Comparison of ENCODE assay signal across 8 cellular contexts in genomic region chr17:15526292-15527218, GRCh38. TPM values are rescaled to one million over a fixed set of nuclear protein-coding genes. Genes with fewer than 3 reads are reported as not detected.
DNase-seq lines count a peak whose midpoint lies in the region; ATAC-seq, FAIRE-seq and TF ChIP-seq lines count a peak whose summit lies in the region.
"Not testable (repeated sequence)": the region's sequence is repeated elsewhere in the genome, so short reads cannot be mapped to it uniquely, and the experiment has no call there.

No MANE protein-coding gene starts in this region.

- peak overlapping the region; percentile 1 to 12 (median 8) for H3K27ac Mint-ChIP-seq in CD4-positive, CD25-positive, alpha-beta regulatory T cell
- peak overlapping the region; percentile 53 for H3K27ac Mint-ChIP-seq in astrocyte (ENCODE audit: unreplicated experiment)
- not testable (repeated sequence) for H3K27ac Mint-ChIP-seq in stimulated activated effector memory CD8-positive, alpha-beta T cell treated with anti-CD3 and anti-CD28 coated beads, Interleukin-12 subunit alpha, Interleukin-12 subunit beta, amount 100 ng/mL, for 72 hours

- not testable (repeated sequence) for H4K20me1 ChIP-seq in astrocyte (ENCODE audit: insufficient read depth, low read length)

- peaks cover 3 to 12% (median 8%) of the 10 kb centered on the region in 4 donors for H3K4me1 Mint-ChIP-seq in CD4-positive, CD25-positive, alpha-beta regulatory T cell
- H3K4me1 Mint-ChIP-seq in astrocyte (ENCODE audit: low read depth, unreplicated experiment); stimulated activated effector memory CD8-positive, alpha-beta T cell treated with anti-CD3 and anti-CD28 coated beads, Interleukin-12 subunit alpha, Interleukin-12 subunit beta, amount 100 ng/mL, for 72 hours: not testable (repeated sequence)

- not testable (repeated sequence) for H3K9ac ChIP-seq in astrocyte (ENCODE audit: low read length)

- not testable (repeated sequence) for H3K27me3 ChIP-seq in CD4-positive, CD25-positive, alpha-beta regulatory T cell (ENCODE audit: control insufficient read depth, insufficient read depth, low read length); astrocyte (ENCODE audit: insufficient read depth, low read length)

- H2AFZ ChIP-seq in astrocyte (ENCODE audit: low read depth, low read length) = not testable (repeated sequence)

- not testable (repeated sequence) for H3K4me3 Mint-ChIP-seq in CD4-positive, CD25-positive, alpha-beta regulatory T cell; astrocyte (ENCODE audit: unreplicated experiment); stimulated activated effector memory CD8-positive, alpha-beta T cell treated with anti-CD3 and anti-CD28 coated beads, Interleukin-12 subunit alpha, Interleukin-12 subunit beta, amount 100 ng/mL, for 72 hours

- H3K27me3 Mint-ChIP-seq in CD4-positive, CD25-positive, alpha-beta regulatory T cell; astrocyte (ENCODE audit: low read depth, unreplicated experiment): not testable (repeated sequence)

- H3K9me3 Mint-ChIP-seq in CD4-positive, CD25-positive, alpha-beta regulatory T cell; astrocyte (ENCODE audit: unreplicated experiment); stimulated activated effector memory CD8-positive, alpha-beta T cell treated with anti-CD3 and anti-CD28 coated beads, Interleukin-12 subunit alpha, Interleukin-12 subunit beta, amount 100 ng/mL, for 72 hours: not testable (repeated sequence)

- ATAC-seq in CD4-positive, CD25-positive, alpha-beta regulatory T cell (ENCODE audit: low read depth in 2 of 2) = peak; percentile 50 to 60
- ATAC-seq in GM21723 (IDR thresholded peaks at IDR 0.05; ENCODE audit: unreplicated experiment) = peak; percentile 59
- peak; percentile 46 for ATAC-seq in stimulated activated effector memory CD8-positive, alpha-beta T cell treated with anti-CD3 and anti-CD28 coated beads, Interleukin-12 subunit alpha, Interleukin-12 subunit beta, amount 100 ng/mL, for 72 hours

- DNase-seq in CD4-positive, CD25-positive, alpha-beta regulatory T cell = peak in 2 of 3 donors; percentile 35 to 62
- peak; percentile 20 for DNase-seq in NCI-H1092 treated with DMSO at 0.1 percent for 48 hours (lab: John Stamatoyannopoulos, UW)
- DNase-seq in SHP77 treated with DMSO at 0.1 percent for 48 hours (lab: John Stamatoyannopoulos, UW) = peak; percentile 30
- peak; percentile 69 for DNase-seq in astrocyte (ENCODE audit: low read depth)
- DNase-seq in fibroblast of the aortic adventitia (ENCODE audit: low read depth) = peak; percentile 90
- DNase-seq in lung microvascular endothelial cell (ENCODE audit: low read depth in 2 of 2) = peak; percentile 76 to 83
- DNase-seq in stimulated activated effector memory CD8-positive, alpha-beta T cell treated with anti-CD3 and anti-CD28 coated beads, Interleukin-12 subunit alpha, Interleukin-12 subunit beta, amount 100 ng/mL, for 72 hours (ENCODE audit: low spot score in 2 of 2) = not testable (repeated sequence)

- not testable (repeated sequence) for H3K4me2 ChIP-seq in astrocyte (ENCODE audit: low read length)

- peak; percentile 30 for TF ChIP-seq CTCF in astrocyte (IDR thresholded peaks at IDR 0.05; ENCODE audit: insufficient read depth, low read depth, low read length)
- peak; percentile 48 for TF ChIP-seq CTCF in fibroblast of the aortic adventitia (IDR thresholded peaks at IDR 0.05; ENCODE audit: insufficient read depth, low read length)

- H3K9me3 ChIP-seq in CD4-positive, CD25-positive, alpha-beta regulatory T cell (ENCODE audit: control insufficient read depth in 2 of 2, low read length in 2 of 2); astrocyte (ENCODE audit: insufficient read depth, low read depth, low read length): not testable (repeated sequence)

- not testable (repeated sequence) for H3K4me3 ChIP-seq in CD4-positive, CD25-positive, alpha-beta regulatory T cell (ENCODE audit: low read depth, low read length); astrocyte (ENCODE audit: insufficient read depth, low read depth, low read length); fibroblast of the aortic adventitia (ENCODE audit: low read depth, low read length)

- not testable (repeated sequence) for H3K4me1 ChIP-seq in CD4-positive, CD25-positive, alpha-beta regulatory T cell (ENCODE audit: control insufficient read depth, insufficient read depth, low read length, poor library complexity, severe bottlenecking); astrocyte (ENCODE audit: insufficient read depth, low read length)

- FAIRE-seq in astrocyte (lab: Jason Lieb, UNC) = not testable (repeated sequence)

- peaks cover 12% of the 10 kb centered on the region for H3K36me3 Mint-ChIP-seq in CD4-positive, CD25-positive, alpha-beta regulatory T cell
- not testable (repeated sequence) for H3K36me3 Mint-ChIP-seq in astrocyte (ENCODE audit: low read depth, unreplicated experiment); stimulated activated effector memory CD8-positive, alpha-beta T cell treated with anti-CD3 and anti-CD28 coated beads, Interleukin-12 subunit alpha, Interleukin-12 subunit beta, amount 100 ng/mL, for 72 hours

- not testable (repeated sequence) for H3K27ac ChIP-seq in CD4-positive, CD25-positive, alpha-beta regulatory T cell (ENCODE audit: insufficient read depth, low read length, poor library complexity, severe bottlenecking); astrocyte (ENCODE audit: low read depth, low read length)

- not testable (repeated sequence) for H3K36me3 ChIP-seq in CD4-positive, CD25-positive, alpha-beta regulatory T cell (ENCODE audit: control insufficient read depth, insufficient read depth, low read length); astrocyte (ENCODE audit: insufficient read depth, low read length)

- H3K79me2 ChIP-seq in astrocyte (ENCODE audit: insufficient read depth, low read length) = not testable (repeated sequence)

RNA-seq across cellular contexts. Expression of gene TVP23C, which starts 36.7 kb away (rescaled TPM):
- 48.9 TPM for total RNA-seq in CD4-positive, CD25-positive, alpha-beta regulatory T cell
- 1 to 10 TPM; 3.2 to 5.1 (median 4.1) TPM for polyA plus RNA-seq in CD4-positive, CD25-positive, alpha-beta regulatory T cell
- total RNA-seq in astrocyte (24.4 and 30.8 TPM in 2 replicates), fibroblast of the aortic adventitia (ENCODE audit: low replicate concordance) (22.6 and 25.1 TPM in 2 replicates), lung microvascular endothelial cell (13.3 and 19.4 TPM in 2 replicates)

RNA-seq across cellular contexts. Expression of gene CDRT4, which starts 59.1 kb away (rescaled TPM):
- 21.0 TPM for total RNA-seq in CD4-positive, CD25-positive, alpha-beta regulatory T cell
- 1 to 10 TPM in 3 of 4 donors, under 1 TPM in 1; 0.22 to 1.8 (median 1.5) TPM for polyA plus RNA-seq in CD4-positive, CD25-positive, alpha-beta regulatory T cell
- total RNA-seq in astrocyte (6.2 and 8.8 TPM in 2 replicates), fibroblast of the aortic adventitia (ENCODE audit: low replicate concordance) (2.9 TPM in 1 of 2 replicates, not detected in the other), lung microvascular endothelial cell (0.87 and 2.0 TPM in 2 replicates)
